ENCODE assay signal across 11 cellular contexts in the genomic region with DNA sequence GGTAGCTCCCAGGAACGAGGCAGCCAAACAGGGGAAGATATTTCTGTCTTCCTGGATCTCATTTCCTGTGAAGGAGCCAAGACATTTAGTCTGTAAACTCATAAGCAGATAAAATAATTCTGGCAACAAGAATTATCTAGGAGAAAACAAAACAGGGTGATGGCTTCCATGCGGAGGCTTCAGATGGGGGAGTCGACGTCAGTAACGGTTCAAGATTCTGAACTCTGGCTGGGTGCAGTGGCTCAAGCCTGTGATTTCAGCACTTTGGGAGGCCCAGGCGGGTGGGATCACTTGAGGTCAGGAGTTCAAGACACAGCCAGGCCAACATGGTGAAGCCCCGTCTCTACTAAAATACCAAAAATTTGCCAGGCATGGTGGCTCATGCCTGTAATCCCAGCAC. TPM values are rescaled to one million over a fixed set of nuclear protein-coding genes. Genes with fewer than 3 reads are reported as not detected.
A peak's percentile ranks its signal among the peaks of the same experiment; 100 is the strongest.
DNase-seq lines count a peak whose midpoint lies in the region; FAIRE-seq and TF ChIP-seq lines count a peak whose summit lies in the region.
"Had no signal": no experiment of that assay in that cellular context is flagged by ENCODE, and none has a peak within 500 bp of the region (broad histone marks: within the 10 kb centered on the region; RNA-seq: fewer than 3 reads in every experiment).

No MANE protein-coding gene starts in this region.

- peaks cover 19 to 55% (median 41%) of the 10 kb centered on the region in 4 donors for H3K4me1 Mint-ChIP-seq in CD4-positive, alpha-beta memory T cell

- H3K27me3 Mint-ChIP-seq in CD4-positive, alpha-beta memory T cell: no peaks in the 10 kb centered on the region

- DNase-seq in CD4-positive, alpha-beta memory T cell: no peak
- no peak for DNase-seq in Jurkat, Clone E6-1 (ENCODE audit: low read depth, low spot score)
- DNase-seq in bronchial epithelial cell (ENCODE audit: low read depth): no peak
- DNase-seq in NCI-H446 treated with DMSO at 0.1 percent for 48 hours (lab: John Stamatoyannopoulos, UW): no peak
- no peak for DNase-seq in DMS79 treated with DMSO at 0.1 percent for 48 hours (lab: John Stamatoyannopoulos, UW)
- DNase-seq in NCI-H2029 treated with DMSO at 0.1 percent for 48 hours (lab: John Stamatoyannopoulos, UW): no peak
- DNase-seq in smooth muscle cell (lab: John Stamatoyannopoulos, UW; ENCODE audit: unreplicated experiment): no peak
- DNase-seq: activated CD8-positive, alpha-beta memory T cell treated with anti-CD3 and anti-CD28 coated beads, Interleukin-2, amount 50 U/mL, for 48 hours; DMS53; NCI-H526 treated with DMSO at 0.1 percent for 48 hours had no signal

- TF ChIP-seq CTCF in bronchial epithelial cell (IDR thresholded peaks at IDR 0.05; ENCODE audit: insufficient read depth, low read length, severe bottlenecking) (no peak), smooth muscle cell (IDR thresholded peaks at IDR 0.05; ENCODE audit: borderline replicate concordance, insufficient read depth, poor library complexity, severe bottlenecking) (no peak)

- H3K9me3 Mint-ChIP-seq in CD4-positive, alpha-beta memory T cell: peaks cover 0 to 4% (median 0%) of the 10 kb centered on the region in 8 donors

- 87% methylated on average over 7 of the region's 7 CpGs for WGBS in smooth muscle cell (ENCODE audit: low lambda C conversion rate)

- H3K4me3 ChIP-seq in CD4-positive, alpha-beta memory T cell (ENCODE audit: low read length in 2 of 2): no peak overlapping the region
- H3K4me3 ChIP-seq in Jurkat, Clone E6-1 (ENCODE audit: low read length): peak overlapping the region; percentile 86
- H3K4me3 ChIP-seq in bronchial epithelial cell (ENCODE audit: low read depth, low read length) (peak overlapping the region; percentile 81), muscle layer of duodenum (ENCODE audit: low read depth in 1 of 2, low read length in 2 of 2) (peak overlapping the region; percentile 15 to 37), smooth muscle cell (no peak overlapping the region)

- no peaks in the 10 kb centered on the region for H3F3A ChIP-seq in smooth muscle cell (ENCODE audit: low read depth)

- POLR2A ChIA-PET in CD4-positive, alpha-beta memory T cell (lab: Charles Lee; ENCODE audit: partially characterized antibody): interaction anchor here (1.2 kb wide), 1 partner anchor 10 kb away, joined by 3 read pairs; no protein-coding TSS in a partner anchor

- no peaks in the 10 kb centered on the region for H4K20me1 ChIP-seq in smooth muscle cell (ENCODE audit: low read depth)

- no peak overlapping the region for H3K9ac ChIP-seq in smooth muscle cell (ENCODE audit: low read depth)

- no peaks in the 10 kb centered on the region for H3K79me2 ChIP-seq in smooth muscle cell (ENCODE audit: low read depth)

- peak overlapping the region; percentile 66 to 89 (median 84) for H3K4me3 Mint-ChIP-seq in CD4-positive, alpha-beta memory T cell

- intact Hi-C loops in CD4-positive, alpha-beta memory T cell (cut with micrococcal nuclease): no loop called here

- H3K27ac Mint-ChIP-seq in CD4-positive, alpha-beta memory T cell: peak overlapping the region; percentile 81 to 95 (median 92)

- H3K36me3 ChIP-seq in CD4-positive, alpha-beta memory T cell (ENCODE audit: insufficient read depth, low read length): no peaks in the 10 kb centered on the region
- H3K36me3 ChIP-seq in bronchial epithelial cell (ENCODE audit: control insufficient read depth, insufficient read depth, low read length) (peaks cover 6% of the 10 kb centered on the region), muscle layer of duodenum (ENCODE audit: control insufficient read depth in 1 of 2, insufficient read depth in 2 of 2, low read length in 2 of 2) (no peaks in the 10 kb centered on the region), smooth muscle cell (ENCODE audit: low read depth) (no peaks in the 10 kb centered on the region)

- H3K36me3 Mint-ChIP-seq in CD4-positive, alpha-beta memory T cell: peaks cover 0 to 4% of the 10 kb centered on the region in 2 donors

- H3K27me3 ChIP-seq in CD4-positive, alpha-beta memory T cell (ENCODE audit: insufficient read depth, low read length): no peaks in the 10 kb centered on the region
- no peaks in the 10 kb centered on the region for H3K27me3 ChIP-seq in bronchial epithelial cell (ENCODE audit: control insufficient read depth, insufficient read depth, low read length)
- H3K27me3 ChIP-seq in muscle layer of duodenum (ENCODE audit: low read depth, low read length): no peaks in the 10 kb centered on the region
- no peaks in the 10 kb centered on the region for H3K27me3 ChIP-seq in smooth muscle cell (ENCODE audit: low read depth)

- peak overlapping the region; percentile 77 for H3K27ac ChIP-seq in CD4-positive, alpha-beta memory T cell (ENCODE audit: low read depth, low read length)
- H3K27ac ChIP-seq in muscle layer of duodenum (ENCODE audit: low read length): peak overlapping the region; percentile 39
- no peak overlapping the region for H3K27ac ChIP-seq in smooth muscle cell (ENCODE audit: low read depth)

- no peak for FAIRE-seq in bronchial epithelial cell (lab: Jason Lieb, UNC)

- CTCF ChIA-PET in CD4-positive, alpha-beta memory T cell (lab: Charles Lee; ENCODE audit: partially characterized antibody): interaction anchor here (0.7 to 12.3 kb wide), 5 partner anchors 6 to 33 kb away, joined by 3 to 158 read pairs (median 3); a partner anchor contains a TSS

- H2AFZ ChIP-seq in smooth muscle cell (ENCODE audit: low read depth): no peak overlapping the region

- H3K4me2 ChIP-seq in smooth muscle cell: no peak overlapping the region

- H3K9me3 ChIP-seq in CD4-positive, alpha-beta memory T cell (ENCODE audit: control insufficient read depth in 1 of 2, low read length in 2 of 2): no peaks in the 10 kb centered on the region
- H3K9me3 ChIP-seq in muscle layer of duodenum (ENCODE audit: control insufficient read depth in 1 of 2, low read length in 2 of 2) (no peaks in the 10 kb centered on the region), smooth muscle cell (replicated peaks; ENCODE audit: low read depth) (no peaks in the 10 kb centered on the region)

- peaks cover 57% of the 10 kb centered on the region for H3K4me1 ChIP-seq in CD4-positive, alpha-beta memory T cell (ENCODE audit: insufficient read depth, low read length)
- H3K4me1 ChIP-seq in muscle layer of duodenum (ENCODE audit: control insufficient read depth in 1 of 2, insufficient read depth in 2 of 2, low read length in 2 of 2): no peaks in the 10 kb centered on the region
- H3K4me1 ChIP-seq in smooth muscle cell (ENCODE audit: low read depth): no peaks in the 10 kb centered on the region

RNA-seq across cellular contexts. Expression of a gene that starts 1.3 kb away (rescaled TPM):
- 1 to 10 TPM; 2.5 to 2.8 TPM for total RNA-seq in CD4-positive, alpha-beta memory T cell
- polyA plus RNA-seq in CD4-positive, alpha-beta memory T cell: 1 to 10 TPM; 4.1 to 4.8 TPM
- 53.0 TPM for polyA plus RNA-seq in Jurkat, Clone E6-1 (2012; ENCODE audit: insufficient read depth, insufficient read length)
- total RNA-seq in bronchial epithelial cell: 85.0 and 106 TPM in 2 replicates
- 1.5 and 1.8 TPM in 2 replicates for total RNA-seq in smooth muscle cell
- 0.43 and 1.2 TPM in 2 replicates for polyA plus RNA-seq in smooth muscle cell

RNA-seq across cellular contexts. Expression of a gene that starts 41.4 kb away (rescaled TPM):
- 100 to 1,000 TPM; 231 to 235 TPM for total RNA-seq in CD4-positive, alpha-beta memory T cell
- polyA plus RNA-seq in CD4-positive, alpha-beta memory T cell: 100 to 1,000 TPM; 448 to 503 TPM
- polyA plus RNA-seq in Jurkat, Clone E6-1 (2012; ENCODE audit: insufficient read depth, insufficient read length): not detected
- total RNA-seq in bronchial epithelial cell (0.26 and 0.90 TPM in 2 replicates), smooth muscle cell (not detected in 2 replicates)
- polyA plus RNA-seq in smooth muscle cell: not detected in 2 replicates

RNA-seq across cellular contexts. Expression of a gene that starts 43.0 kb away (rescaled TPM):
- 1 to 10 TPM; 3.5 to 3.9 TPM for total RNA-seq in CD4-positive, alpha-beta memory T cell
- under 1 TPM; 0.09 to 0.39 TPM for polyA plus RNA-seq in CD4-positive, alpha-beta memory T cell
- polyA plus RNA-seq in Jurkat, Clone E6-1 (2012; ENCODE audit: insufficient read depth, insufficient read length): 1.2 TPM
- 47.9 and 48.1 TPM in 2 replicates for total RNA-seq in bronchial epithelial cell
- 16.3 and 16.9 TPM in 2 replicates for total RNA-seq in smooth muscle cell
- polyA plus RNA-seq in smooth muscle cell: 57.4 and 71.5 TPM in 2 replicates

RNA-seq across cellular contexts. Expression of a gene that starts 48.6 kb away (rescaled TPM):
- 10 to 100 TPM; 53.0 to 59.3 TPM for total RNA-seq in CD4-positive, alpha-beta memory T cell
- polyA plus RNA-seq in CD4-positive, alpha-beta memory T cell: 10 to 100 TPM; 25.1 to 45.6 TPM
- 65.8 TPM for polyA plus RNA-seq in Jurkat, Clone E6-1 (2012; ENCODE audit: insufficient read depth, insufficient read length)
- total RNA-seq in bronchial epithelial cell (37.9 and 41.6 TPM in 2 replicates), smooth muscle cell (24.2 and 44.5 TPM in 2 replicates)
- polyA plus RNA-seq in smooth muscle cell: 95.9 and 97.4 TPM in 2 replicates

Comparison
In these comparisons a context has a peak if more than half of its experiments do, and no peak if none do; other contexts are left out.
1. H3K4me3 ChIP-seq: peak in Jurkat, Clone E6-1 (single experiment), bronchial epithelial cell (single experiment) and muscle layer of duodenum (2 of 2); none in CD4-positive, alpha-beta memory T cell (0 of 2) and smooth muscle cell (single experiment).
2. RNA of a gene that starts 1.3 kb away (total RNA-seq): 85.0 to 106 TPM in bronchial epithelial cell; 2.5 to 2.8 TPM in CD4-positive, alpha-beta memory T cell and 1.5 to 1.8 TPM in smooth muscle cell; every median in the first group is over 10 times any median in the second.
3. RNA of a gene that starts 41.4 kb away (total RNA-seq): 231 to 235 TPM in CD4-positive, alpha-beta memory T cell; 0.26 to 0.90 TPM in bronchial epithelial cell and not detected in smooth muscle cell; every median in the first group is over 100 times any median in the second.